In genomic region chr9:25573281-25573680, GRCh38 we compare ENCODE assay signal across 9 cellular contexts.
"Had no signal": no experiment of that assay in that cellular context is flagged by ENCODE, and none has a peak within 500 bp of the region (broad histone marks: within the 10 kb centered on the region; RNA-seq: fewer than 3 reads in every experiment).

No MANE protein-coding gene starts in this region.

- H3K27ac ChIP-seq: HL-60, KMS-11 had no signal

- ATAC-seq: GM23338 had no signal

- H2AFZ ChIP-seq: GM23338 had no signal

- H3K4me2 ChIP-seq: GM23338, KMS-11 had no signal

- DNase-seq: H9, HCEC 1CT, Karpas-422, KBM-7 had no signal

- H3K4me3 ChIP-seq: GM23338 had no signal

- H3K9ac ChIP-seq: KMS-11 had no signal

- FAIRE-seq: H1, H54 had no signal
